In the genomic region with DNA sequence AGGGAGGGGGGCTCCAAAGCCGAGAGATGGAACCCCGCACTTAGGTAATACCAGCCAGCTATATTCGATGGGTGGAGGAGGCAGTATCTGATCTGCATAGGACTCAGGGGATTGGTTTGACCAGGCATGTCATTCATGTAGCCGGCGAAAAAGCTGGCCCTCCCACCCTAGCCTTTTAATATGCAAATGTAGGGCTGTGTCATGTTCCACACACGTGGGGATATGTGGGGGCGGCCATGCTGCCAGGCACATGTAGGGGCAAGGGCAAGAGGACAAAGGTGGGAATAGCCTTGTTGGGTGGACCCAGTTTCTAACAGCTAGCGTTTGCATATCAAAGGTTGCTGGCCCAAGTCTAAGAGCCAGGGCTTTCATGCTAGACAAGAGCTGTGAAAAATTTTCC, we compare ENCODE assay signal across 1 cellular context.
TF ChIP-seq lines count a peak whose summit lies in the region.

No MANE protein-coding gene starts in this region.

TF ChIP-seq in K562, 482 proteins besides CTCF, POLR2A, EP300 and RAD21 (continued from another document):
- TF ChIP-seq, protein P1, sequence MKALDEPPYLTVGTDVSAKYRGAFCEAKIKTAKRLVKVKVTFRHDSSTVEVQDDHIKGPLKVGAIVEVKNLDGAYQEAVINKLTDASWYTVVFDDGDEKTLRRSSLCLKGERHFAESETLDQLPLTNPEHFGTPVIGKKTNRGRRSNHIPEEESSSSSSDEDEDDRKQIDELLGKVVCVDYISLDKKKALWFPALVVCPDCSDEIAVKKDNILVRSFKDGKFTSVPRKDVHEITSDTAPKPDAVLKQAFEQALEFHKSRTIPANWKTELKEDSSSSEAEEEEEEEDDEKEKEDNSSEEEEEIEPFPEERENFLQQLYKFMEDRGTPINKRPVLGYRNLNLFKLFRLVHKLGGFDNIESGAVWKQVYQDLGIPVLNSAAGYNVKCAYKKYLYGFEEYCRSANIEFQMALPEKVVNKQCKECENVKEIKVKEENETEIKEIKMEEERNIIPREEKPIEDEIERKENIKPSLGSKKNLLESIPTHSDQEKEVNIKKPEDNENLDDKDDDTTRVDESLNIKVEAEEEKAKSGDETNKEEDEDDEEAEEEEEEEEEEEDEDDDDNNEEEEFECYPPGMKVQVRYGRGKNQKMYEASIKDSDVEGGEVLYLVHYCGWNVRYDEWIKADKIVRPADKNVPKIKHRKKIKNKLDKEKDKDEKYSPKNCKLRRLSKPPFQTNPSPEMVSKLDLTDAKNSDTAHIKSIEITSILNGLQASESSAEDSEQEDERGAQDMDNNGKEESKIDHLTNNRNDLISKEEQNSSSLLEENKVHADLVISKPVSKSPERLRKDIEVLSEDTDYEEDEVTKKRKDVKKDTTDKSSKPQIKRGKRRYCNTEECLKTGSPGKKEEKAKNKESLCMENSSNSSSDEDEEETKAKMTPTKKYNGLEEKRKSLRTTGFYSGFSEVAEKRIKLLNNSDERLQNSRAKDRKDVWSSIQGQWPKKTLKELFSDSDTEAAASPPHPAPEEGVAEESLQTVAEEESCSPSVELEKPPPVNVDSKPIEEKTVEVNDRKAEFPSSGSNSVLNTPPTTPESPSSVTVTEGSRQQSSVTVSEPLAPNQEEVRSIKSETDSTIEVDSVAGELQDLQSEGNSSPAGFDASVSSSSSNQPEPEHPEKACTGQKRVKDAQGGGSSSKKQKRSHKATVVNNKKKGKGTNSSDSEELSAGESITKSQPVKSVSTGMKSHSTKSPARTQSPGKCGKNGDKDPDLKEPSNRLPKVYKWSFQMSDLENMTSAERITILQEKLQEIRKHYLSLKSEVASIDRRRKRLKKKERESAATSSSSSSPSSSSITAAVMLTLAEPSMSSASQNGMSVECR (CRISPR knock-in tag; IDR thresholded peaks at IDR 0.05) = no peak
- TF ChIP-seq, protein P2, sequence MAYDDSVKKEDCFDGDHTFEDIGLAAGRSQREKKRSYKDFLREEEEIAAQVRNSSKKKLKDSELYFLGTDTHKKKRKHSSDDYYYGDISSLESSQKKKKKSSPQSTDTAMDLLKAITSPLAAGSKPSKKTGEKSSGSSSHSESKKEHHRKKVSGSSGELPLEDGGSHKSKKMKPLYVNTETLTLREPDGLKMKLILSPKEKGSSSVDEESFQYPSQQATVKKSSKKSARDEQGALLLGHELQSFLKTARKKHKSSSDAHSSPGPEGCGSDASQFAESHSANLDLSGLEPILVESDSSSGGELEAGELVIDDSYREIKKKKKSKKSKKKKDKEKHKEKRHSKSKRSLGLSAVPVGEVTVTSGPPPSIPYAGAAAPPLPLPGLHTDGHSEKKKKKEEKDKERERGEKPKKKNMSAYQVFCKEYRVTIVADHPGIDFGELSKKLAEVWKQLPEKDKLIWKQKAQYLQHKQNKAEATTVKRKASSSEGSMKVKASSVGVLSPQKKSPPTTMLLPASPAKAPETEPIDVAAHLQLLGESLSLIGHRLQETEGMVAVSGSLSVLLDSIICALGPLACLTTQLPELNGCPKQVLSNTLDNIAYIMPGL (CRISPR knock-in tag; IDR thresholded peaks at IDR 0.05) = no peak
- TF ChIP-seq ZNF780A (CRISPR knock-in tag; IDR thresholded peaks at IDR 0.05) = no peak
- TF ChIP-seq, protein P3, sequence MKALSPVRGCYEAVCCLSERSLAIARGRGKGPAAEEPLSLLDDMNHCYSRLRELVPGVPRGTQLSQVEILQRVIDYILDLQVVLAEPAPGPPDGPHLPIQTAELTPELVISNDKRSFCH (CRISPR knock-in tag; IDR thresholded peaks at IDR 0.05) = no peak
- TF ChIP-seq, protein P3 (tag; IDR thresholded peaks at IDR 0.05) = no peak
- TF ChIP-seq ZNF224 (CRISPR knock-in tag; IDR thresholded peaks at IDR 0.05) = no peak
- TF ChIP-seq, protein P4, sequence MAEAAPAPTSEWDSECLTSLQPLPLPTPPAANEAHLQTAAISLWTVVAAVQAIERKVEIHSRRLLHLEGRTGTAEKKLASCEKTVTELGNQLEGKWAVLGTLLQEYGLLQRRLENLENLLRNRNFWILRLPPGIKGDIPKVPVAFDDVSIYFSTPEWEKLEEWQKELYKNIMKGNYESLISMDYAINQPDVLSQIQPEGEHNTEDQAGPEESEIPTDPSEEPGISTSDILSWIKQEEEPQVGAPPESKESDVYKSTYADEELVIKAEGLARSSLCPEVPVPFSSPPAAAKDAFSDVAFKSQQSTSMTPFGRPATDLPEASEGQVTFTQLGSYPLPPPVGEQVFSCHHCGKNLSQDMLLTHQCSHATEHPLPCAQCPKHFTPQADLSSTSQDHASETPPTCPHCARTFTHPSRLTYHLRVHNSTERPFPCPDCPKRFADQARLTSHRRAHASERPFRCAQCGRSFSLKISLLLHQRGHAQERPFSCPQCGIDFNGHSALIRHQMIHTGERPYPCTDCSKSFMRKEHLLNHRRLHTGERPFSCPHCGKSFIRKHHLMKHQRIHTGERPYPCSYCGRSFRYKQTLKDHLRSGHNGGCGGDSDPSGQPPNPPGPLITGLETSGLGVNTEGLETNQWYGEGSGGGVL (CRISPR knock-in tag; IDR thresholded peaks at IDR 0.05) = no peak
- TF ChIP-seq RBFOX2 (IDR thresholded peaks at IDR 0.05; ENCODE audit: low read depth, low read length) = no peak
- no peak for TF ChIP-seq HLTF (IDR thresholded peaks at IDR 0.05)
- no peak for TF ChIP-seq ZNF696 (CRISPR knock-in tag; conservative IDR thresholded peaks at IDR 0.05)
- no peak for TF ChIP-seq GATAD2A (IDR thresholded peaks at IDR 0.05)
- TF ChIP-seq, protein P5, sequence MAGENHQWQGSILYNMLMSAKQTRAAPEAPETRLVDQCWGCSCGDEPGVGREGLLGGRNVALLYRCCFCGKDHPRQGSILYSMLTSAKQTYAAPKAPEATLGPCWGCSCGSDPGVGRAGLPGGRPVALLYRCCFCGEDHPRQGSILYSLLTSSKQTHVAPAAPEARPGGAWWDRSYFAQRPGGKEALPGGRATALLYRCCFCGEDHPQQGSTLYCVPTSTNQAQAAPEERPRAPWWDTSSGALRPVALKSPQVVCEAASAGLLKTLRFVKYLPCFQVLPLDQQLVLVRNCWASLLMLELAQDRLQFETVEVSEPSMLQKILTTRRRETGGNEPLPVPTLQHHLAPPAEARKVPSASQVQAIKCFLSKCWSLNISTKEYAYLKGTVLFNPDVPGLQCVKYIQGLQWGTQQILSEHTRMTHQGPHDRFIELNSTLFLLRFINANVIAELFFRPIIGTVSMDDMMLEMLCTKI (IDR thresholded peaks at IDR 0.05; ENCODE audit: partially characterized antibody) = no peak
- no peak for TF ChIP-seq MBD2 (IDR thresholded peaks at IDR 0.05; ENCODE audit: borderline replicate concordance, low read depth)
- no peak for TF ChIP-seq HNRNPL (IDR thresholded peaks at IDR 0.05; ENCODE audit: low read depth, low read length)
- TF ChIP-seq CC2D1A (IDR thresholded peaks at IDR 0.05) = no peak
- no peak for TF ChIP-seq STAG1 (CRISPR knock-in tag; IDR thresholded peaks at IDR 0.05; ENCODE audit: borderline replicate concordance)
- TF ChIP-seq TAF7 (tag; IDR thresholded peaks at IDR 0.05) = no peak
- TF ChIP-seq, protein P6, sequence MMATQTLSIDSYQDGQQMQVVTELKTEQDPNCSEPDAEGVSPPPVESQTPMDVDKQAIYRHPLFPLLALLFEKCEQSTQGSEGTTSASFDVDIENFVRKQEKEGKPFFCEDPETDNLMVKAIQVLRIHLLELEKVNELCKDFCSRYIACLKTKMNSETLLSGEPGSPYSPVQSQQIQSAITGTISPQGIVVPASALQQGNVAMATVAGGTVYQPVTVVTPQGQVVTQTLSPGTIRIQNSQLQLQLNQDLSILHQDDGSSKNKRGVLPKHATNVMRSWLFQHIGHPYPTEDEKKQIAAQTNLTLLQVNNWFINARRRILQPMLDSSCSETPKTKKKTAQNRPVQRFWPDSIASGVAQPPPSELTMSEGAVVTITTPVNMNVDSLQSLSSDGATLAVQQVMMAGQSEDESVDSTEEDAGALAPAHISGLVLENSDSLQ (IDR thresholded peaks at IDR 0.05) = peak; percentile 97
- no peak for TF ChIP-seq PHB (CRISPR knock-in tag; IDR thresholded peaks at IDR 0.05)
- no peak for TF ChIP-seq ARNT (IDR thresholded peaks at IDR 0.05)
- peak; percentile 81 for TF ChIP-seq EGR1 (conservative IDR thresholded peaks at IDR 0.05)
- peak; percentile 90 for TF ChIP-seq MYC (IDR thresholded peaks at IDR 0.05; ENCODE audit: low read depth, low read length)
- TF ChIP-seq MYC (CRISPR knock-in tag; IDR thresholded peaks at IDR 0.05; ENCODE audit: borderline replicate concordance, low read depth) = no peak
- TF ChIP-seq, protein P7, sequence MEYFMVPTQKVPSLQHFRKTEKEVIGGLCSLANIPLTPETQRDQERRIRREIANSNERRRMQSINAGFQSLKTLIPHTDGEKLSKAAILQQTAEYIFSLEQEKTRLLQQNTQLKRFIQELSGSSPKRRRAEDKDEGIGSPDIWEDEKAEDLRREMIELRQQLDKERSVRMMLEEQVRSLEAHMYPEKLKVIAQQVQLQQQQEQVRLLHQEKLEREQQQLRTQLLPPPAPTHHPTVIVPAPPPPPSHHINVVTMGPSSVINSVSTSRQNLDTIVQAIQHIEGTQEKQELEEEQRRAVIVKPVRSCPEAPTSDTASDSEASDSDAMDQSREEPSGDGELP (CRISPR knock-in tag; IDR thresholded peaks at IDR 0.05; ENCODE audit: borderline replicate concordance) = no peak; the same call in 1 of the 2 replicates
- TF ChIP-seq L3MBTL2 (IDR thresholded peaks at IDR 0.05) = peak; percentile 55; the same call in 1 of the 2 replicates
- TF ChIP-seq SRSF3 (IDR thresholded peaks at IDR 0.05; ENCODE audit: insufficient read depth, low read length) = no peak
- TF ChIP-seq, protein P8, sequence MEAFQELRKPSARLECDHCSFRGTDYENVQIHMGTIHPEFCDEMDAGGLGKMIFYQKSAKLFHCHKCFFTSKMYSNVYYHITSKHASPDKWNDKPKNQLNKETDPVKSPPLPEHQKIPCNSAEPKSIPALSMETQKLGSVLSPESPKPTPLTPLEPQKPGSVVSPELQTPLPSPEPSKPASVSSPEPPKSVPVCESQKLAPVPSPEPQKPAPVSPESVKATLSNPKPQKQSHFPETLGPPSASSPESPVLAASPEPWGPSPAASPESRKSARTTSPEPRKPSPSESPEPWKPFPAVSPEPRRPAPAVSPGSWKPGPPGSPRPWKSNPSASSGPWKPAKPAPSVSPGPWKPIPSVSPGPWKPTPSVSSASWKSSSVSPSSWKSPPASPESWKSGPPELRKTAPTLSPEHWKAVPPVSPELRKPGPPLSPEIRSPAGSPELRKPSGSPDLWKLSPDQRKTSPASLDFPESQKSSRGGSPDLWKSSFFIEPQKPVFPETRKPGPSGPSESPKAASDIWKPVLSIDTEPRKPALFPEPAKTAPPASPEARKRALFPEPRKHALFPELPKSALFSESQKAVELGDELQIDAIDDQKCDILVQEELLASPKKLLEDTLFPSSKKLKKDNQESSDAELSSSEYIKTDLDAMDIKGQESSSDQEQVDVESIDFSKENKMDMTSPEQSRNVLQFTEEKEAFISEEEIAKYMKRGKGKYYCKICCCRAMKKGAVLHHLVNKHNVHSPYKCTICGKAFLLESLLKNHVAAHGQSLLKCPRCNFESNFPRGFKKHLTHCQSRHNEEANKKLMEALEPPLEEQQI (IDR thresholded peaks at IDR 0.05) = no peak
- TF ChIP-seq CREB1 (IDR thresholded peaks at IDR 0.05) = no peak
- TF ChIP-seq CREB1 (CRISPR knock-in tag; IDR thresholded peaks at IDR 0.05) = no peak
- TF ChIP-seq, protein P9, sequence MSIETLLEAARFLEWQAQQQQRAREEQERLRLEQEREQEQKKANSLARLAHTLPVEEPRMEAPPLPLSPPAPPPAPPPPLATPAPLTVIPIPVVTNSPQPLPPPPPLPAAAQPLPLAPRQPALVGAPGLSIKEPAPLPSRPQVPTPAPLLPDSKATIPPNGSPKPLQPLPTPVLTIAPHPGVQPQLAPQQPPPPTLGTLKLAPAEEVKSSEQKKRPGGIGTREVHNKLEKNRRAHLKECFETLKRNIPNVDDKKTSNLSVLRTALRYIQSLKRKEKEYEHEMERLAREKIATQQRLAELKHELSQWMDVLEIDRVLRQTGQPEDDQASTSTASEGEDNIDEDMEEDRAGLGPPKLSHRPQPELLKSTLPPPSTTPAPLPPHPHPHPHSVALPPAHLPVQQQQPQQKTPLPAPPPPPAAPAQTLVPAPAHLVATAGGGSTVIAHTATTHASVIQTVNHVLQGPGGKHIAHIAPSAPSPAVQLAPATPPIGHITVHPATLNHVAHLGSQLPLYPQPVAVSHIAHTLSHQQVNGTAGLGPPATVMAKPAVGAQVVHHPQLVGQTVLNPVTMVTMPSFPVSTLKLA (conservative IDR thresholded peaks at IDR 0.05) = peak; percentile 94 to 96
- TF ChIP-seq SETDB1 (IDR thresholded peaks at IDR 0.05; ENCODE audit: low read length) = no peak
- TF ChIP-seq ZNF75A (CRISPR knock-in tag; IDR thresholded peaks at IDR 0.05) = no peak
- TF ChIP-seq, protein P10, sequence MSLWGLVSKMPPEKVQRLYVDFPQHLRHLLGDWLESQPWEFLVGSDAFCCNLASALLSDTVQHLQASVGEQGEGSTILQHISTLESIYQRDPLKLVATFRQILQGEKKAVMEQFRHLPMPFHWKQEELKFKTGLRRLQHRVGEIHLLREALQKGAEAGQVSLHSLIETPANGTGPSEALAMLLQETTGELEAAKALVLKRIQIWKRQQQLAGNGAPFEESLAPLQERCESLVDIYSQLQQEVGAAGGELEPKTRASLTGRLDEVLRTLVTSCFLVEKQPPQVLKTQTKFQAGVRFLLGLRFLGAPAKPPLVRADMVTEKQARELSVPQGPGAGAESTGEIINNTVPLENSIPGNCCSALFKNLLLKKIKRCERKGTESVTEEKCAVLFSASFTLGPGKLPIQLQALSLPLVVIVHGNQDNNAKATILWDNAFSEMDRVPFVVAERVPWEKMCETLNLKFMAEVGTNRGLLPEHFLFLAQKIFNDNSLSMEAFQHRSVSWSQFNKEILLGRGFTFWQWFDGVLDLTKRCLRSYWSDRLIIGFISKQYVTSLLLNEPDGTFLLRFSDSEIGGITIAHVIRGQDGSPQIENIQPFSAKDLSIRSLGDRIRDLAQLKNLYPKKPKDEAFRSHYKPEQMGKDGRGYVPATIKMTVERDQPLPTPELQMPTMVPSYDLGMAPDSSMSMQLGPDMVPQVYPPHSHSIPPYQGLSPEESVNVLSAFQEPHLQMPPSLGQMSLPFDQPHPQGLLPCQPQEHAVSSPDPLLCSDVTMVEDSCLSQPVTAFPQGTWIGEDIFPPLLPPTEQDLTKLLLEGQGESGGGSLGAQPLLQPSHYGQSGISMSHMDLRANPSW (CRISPR knock-in tag; IDR thresholded peaks at IDR 0.05) = no peak
